Comparison of ENCODE assay signal across 1 cellular context in genomic region chr18:27762054-27762453, GRCh38.
TF ChIP-seq lines count a peak whose summit lies in the region.

No MANE protein-coding gene starts in this region.

TF ChIP-seq in GM23338, 12 proteins besides CTCF, POLR2A, EP300 and RAD21 (continued from another document):
- TF ChIP-seq NANOG (IDR thresholded peaks at IDR 0.05; ENCODE audit: borderline replicate concordance): no peak
- no peak for TF ChIP-seq EZH2phosphoT487 (IDR thresholded peaks at IDR 0.05; ENCODE audit: unreplicated experiment)
- TF ChIP-seq EZH2 (IDR thresholded peaks at IDR 0.05; ENCODE audit: low read depth, unreplicated experiment): no peak
- TF ChIP-seq ETS1 (IDR thresholded peaks at IDR 0.05): no peak
- TF ChIP-seq ZNF114 (CRISPR knock-in tag; IDR thresholded peaks at IDR 0.05): no peak
- TF ChIP-seq ZNF331 (CRISPR knock-in tag; IDR thresholded peaks at IDR 0.05; ENCODE audit: low read depth): no peak
- no peak for TF ChIP-seq JUNB (IDR thresholded peaks at IDR 0.05; ENCODE audit: unreplicated experiment)
- TF ChIP-seq, protein P1, sequence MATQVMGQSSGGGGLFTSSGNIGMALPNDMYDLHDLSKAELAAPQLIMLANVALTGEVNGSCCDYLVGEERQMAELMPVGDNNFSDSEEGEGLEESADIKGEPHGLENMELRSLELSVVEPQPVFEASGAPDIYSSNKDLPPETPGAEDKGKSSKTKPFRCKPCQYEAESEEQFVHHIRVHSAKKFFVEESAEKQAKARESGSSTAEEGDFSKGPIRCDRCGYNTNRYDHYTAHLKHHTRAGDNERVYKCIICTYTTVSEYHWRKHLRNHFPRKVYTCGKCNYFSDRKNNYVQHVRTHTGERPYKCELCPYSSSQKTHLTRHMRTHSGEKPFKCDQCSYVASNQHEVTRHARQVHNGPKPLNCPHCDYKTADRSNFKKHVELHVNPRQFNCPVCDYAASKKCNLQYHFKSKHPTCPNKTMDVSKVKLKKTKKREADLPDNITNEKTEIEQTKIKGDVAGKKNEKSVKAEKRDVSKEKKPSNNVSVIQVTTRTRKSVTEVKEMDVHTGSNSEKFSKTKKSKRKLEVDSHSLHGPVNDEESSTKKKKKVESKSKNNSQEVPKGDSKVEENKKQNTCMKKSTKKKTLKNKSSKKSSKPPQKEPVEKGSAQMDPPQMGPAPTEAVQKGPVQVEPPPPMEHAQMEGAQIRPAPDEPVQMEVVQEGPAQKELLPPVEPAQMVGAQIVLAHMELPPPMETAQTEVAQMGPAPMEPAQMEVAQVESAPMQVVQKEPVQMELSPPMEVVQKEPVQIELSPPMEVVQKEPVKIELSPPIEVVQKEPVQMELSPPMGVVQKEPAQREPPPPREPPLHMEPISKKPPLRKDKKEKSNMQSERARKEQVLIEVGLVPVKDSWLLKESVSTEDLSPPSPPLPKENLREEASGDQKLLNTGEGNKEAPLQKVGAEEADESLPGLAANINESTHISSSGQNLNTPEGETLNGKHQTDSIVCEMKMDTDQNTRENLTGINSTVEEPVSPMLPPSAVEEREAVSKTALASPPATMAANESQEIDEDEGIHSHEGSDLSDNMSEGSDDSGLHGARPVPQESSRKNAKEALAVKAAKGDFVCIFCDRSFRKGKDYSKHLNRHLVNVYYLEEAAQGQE (IDR thresholded peaks at IDR 0.05; ENCODE audit: unreplicated experiment): no peak
